Comparison of ENCODE assay signal across 3 cellular contexts in the genomic region with DNA sequence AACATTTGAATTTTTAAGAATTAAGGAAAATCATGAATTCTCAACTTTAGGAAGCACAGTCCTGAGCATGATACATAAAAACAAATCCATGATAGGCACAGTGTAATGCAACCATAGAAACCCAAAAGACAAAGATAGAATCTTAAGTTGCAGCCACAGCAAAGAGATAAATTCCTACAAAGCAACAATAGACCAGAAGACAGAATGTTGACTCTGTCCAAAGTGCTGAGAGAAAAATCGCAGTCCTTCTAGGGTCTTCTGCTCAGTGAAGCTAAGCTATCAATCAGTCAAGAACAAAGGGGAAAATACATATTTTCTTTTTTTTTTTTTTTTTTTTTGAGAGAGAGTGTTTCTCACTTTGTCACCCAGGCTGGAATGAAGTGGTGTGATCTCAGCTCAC.
TF ChIP-seq lines count a peak whose summit lies in the region.

No MANE protein-coding gene starts in this region.

TF ChIP-seq in HepG2, 621 proteins besides CTCF, POLR2A, EP300 and RAD21:
- TF ChIP-seq ZNF790 (CRISPR knock-in tag; IDR thresholded peaks at IDR 0.05; ENCODE audit: borderline replicate concordance) (no peak), U2AF2 (IDR thresholded peaks at IDR 0.05; ENCODE audit: low read depth, low read length) (no peak), ZNF558 (CRISPR knock-in tag; IDR thresholded peaks at IDR 0.05; ENCODE audit: borderline replicate concordance) (no peak), CENPT (CRISPR knock-in tag; IDR thresholded peaks at IDR 0.05; ENCODE audit: low read depth) (no peak), GPN1 (CRISPR knock-in tag; IDR thresholded peaks at IDR 0.05; ENCODE audit: borderline replicate concordance) (no peak), KLF9 (CRISPR knock-in tag; IDR thresholded peaks at IDR 0.05; ENCODE audit: low read depth) (no peak), BHLHE40 (IDR thresholded peaks at IDR 0.05; ENCODE audit: low read length) (no peak), SNRNP70 (IDR thresholded peaks at IDR 0.05; ENCODE audit: low read depth, low read length) (no peak), ZNF207 (IDR thresholded peaks at IDR 0.05; ENCODE audit: borderline replicate concordance) (no peak), MIER2 (CRISPR knock-in tag; IDR thresholded peaks at IDR 0.05) (peak; percentile 73)
- TF ChIP-seq, protein P1, sequence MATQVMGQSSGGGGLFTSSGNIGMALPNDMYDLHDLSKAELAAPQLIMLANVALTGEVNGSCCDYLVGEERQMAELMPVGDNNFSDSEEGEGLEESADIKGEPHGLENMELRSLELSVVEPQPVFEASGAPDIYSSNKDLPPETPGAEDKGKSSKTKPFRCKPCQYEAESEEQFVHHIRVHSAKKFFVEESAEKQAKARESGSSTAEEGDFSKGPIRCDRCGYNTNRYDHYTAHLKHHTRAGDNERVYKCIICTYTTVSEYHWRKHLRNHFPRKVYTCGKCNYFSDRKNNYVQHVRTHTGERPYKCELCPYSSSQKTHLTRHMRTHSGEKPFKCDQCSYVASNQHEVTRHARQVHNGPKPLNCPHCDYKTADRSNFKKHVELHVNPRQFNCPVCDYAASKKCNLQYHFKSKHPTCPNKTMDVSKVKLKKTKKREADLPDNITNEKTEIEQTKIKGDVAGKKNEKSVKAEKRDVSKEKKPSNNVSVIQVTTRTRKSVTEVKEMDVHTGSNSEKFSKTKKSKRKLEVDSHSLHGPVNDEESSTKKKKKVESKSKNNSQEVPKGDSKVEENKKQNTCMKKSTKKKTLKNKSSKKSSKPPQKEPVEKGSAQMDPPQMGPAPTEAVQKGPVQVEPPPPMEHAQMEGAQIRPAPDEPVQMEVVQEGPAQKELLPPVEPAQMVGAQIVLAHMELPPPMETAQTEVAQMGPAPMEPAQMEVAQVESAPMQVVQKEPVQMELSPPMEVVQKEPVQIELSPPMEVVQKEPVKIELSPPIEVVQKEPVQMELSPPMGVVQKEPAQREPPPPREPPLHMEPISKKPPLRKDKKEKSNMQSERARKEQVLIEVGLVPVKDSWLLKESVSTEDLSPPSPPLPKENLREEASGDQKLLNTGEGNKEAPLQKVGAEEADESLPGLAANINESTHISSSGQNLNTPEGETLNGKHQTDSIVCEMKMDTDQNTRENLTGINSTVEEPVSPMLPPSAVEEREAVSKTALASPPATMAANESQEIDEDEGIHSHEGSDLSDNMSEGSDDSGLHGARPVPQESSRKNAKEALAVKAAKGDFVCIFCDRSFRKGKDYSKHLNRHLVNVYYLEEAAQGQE (IDR thresholded peaks at IDR 0.05; ENCODE audit: borderline replicate concordance in 1 of 2, low read depth in 1 of 2, low read length in 2 of 2): peak in 1 of 2 experiments; percentile 85; a peak in 3 of 4 replicates
- TF ChIP-seq, protein P2, sequence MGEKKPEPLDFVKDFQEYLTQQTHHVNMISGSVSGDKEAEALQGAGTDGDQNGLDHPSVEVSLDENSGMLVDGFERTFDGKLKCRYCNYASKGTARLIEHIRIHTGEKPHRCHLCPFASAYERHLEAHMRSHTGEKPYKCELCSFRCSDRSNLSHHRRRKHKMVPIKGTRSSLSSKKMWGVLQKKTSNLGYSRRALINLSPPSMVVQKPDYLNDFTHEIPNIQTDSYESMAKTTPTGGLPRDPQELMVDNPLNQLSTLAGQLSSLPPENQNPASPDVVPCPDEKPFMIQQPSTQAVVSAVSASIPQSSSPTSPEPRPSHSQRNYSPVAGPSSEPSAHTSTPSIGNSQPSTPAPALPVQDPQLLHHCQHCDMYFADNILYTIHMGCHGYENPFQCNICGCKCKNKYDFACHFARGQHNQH (CRISPR knock-in tag; IDR thresholded peaks at IDR 0.05): no peak
TF ChIP-seq in HepG2: peak in this region for 2.

TF ChIP-seq in HEK293, 187 proteins besides CTCF, POLR2A, EP300 and RAD21:
- TF ChIP-seq, protein P1 (tag by site-specific recombination; IDR thresholded peaks at IDR 0.05): peak; percentile 77
- TF ChIP-seq ZNF426 (tag by site-specific recombination; IDR thresholded peaks at IDR 0.05): no peak
- TF ChIP-seq ZNF830 (tag by site-specific recombination; IDR thresholded peaks at IDR 0.05; ENCODE audit: low read depth): no peak
- TF ChIP-seq, protein P3, sequence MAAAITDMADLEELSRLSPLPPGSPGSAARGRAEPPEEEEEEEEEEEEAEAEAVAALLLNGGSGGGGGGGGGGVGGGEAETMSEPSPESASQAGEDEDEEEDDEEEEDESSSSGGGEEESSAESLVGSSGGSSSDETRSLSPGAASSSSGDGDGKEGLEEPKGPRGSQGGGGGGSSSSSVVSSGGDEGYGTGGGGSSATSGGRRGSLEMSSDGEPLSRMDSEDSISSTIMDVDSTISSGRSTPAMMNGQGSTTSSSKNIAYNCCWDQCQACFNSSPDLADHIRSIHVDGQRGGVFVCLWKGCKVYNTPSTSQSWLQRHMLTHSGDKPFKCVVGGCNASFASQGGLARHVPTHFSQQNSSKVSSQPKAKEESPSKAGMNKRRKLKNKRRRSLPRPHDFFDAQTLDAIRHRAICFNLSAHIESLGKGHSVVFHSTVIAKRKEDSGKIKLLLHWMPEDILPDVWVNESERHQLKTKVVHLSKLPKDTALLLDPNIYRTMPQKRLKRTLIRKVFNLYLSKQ (tag by site-specific recombination; IDR thresholded peaks at IDR 0.05; ENCODE audit: borderline replicate concordance): no peak

TF ChIP-seq in GM12878, 131 proteins besides CTCF, POLR2A, EP300 and RAD21:
- no peak for TF ChIP-seq BHLHE40 (IDR thresholded peaks at IDR 0.05; ENCODE audit: borderline replicate concordance in 1 of 2, low read depth in 2 of 2, low read length in 1 of 2)
- TF ChIP-seq, protein P1 (IDR thresholded peaks at IDR 0.05; ENCODE audit: low read depth, low read length): peak; percentile 58; the same call in 1 of the 2 replicates
